Comparison of ENCODE assay signal across 1 cellular context in genomic region chr11:72752088-72752914, GRCh38.
A peak's percentile ranks its signal among the peaks of the same experiment; 100 is the strongest.
TF ChIP-seq lines count a peak whose summit lies in the region.

ARAP1 (minus strand) TSS chr11:72752408; CDS start chr11:72727128, 25,280 bp downstream.

TF ChIP-seq in IMR-90, 13 proteins besides CTCF, POLR2A, EP300 and RAD21:
- peak; percentile 69 for TF ChIP-seq MAZ (IDR thresholded peaks at IDR 0.05; ENCODE audit: borderline replicate concordance, low read depth, low read length)
- no peak for TF ChIP-seq RCOR1 (IDR thresholded peaks at IDR 0.05; ENCODE audit: insufficient replicate concordance, low read length)
- TF ChIP-seq BHLHE40 (IDR thresholded peaks at IDR 0.05; ENCODE audit: low read depth, low read length): 0 out of 2 replicates have a peak, but pooled peaks have one; percentile 3
- TF ChIP-seq FOS (IDR thresholded peaks at IDR 0.05; ENCODE audit: low read depth, low read length): no peak
- peak; percentile 91 for TF ChIP-seq USF2 (IDR thresholded peaks at IDR 0.05; ENCODE audit: low read depth, low read length)
- no peak for TF ChIP-seq CEBPB (IDR thresholded peaks at IDR 0.05; ENCODE audit: low read depth, low read length)
- TF ChIP-seq RFX5 (IDR thresholded peaks at IDR 0.05; ENCODE audit: low read depth, low read length): no peak
- TF ChIP-seq NFE2L2 (IDR thresholded peaks at IDR 0.05; ENCODE audit: low read depth, low read length): no peak
- TF ChIP-seq CHD1 (IDR thresholded peaks at IDR 0.05; ENCODE audit: low read depth, low read length): no peak
- no peak for TF ChIP-seq MAFK (IDR thresholded peaks at IDR 0.05; ENCODE audit: low read depth, low read length)
- no peak for TF ChIP-seq SMC3 (IDR thresholded peaks at IDR 0.05; ENCODE audit: low read depth, low read length)
